Comparison of ENCODE assay signal across 9 cellular contexts in genomic region chr5:33936004-33936380, GRCh38. TPM values are rescaled to one million over a fixed set of nuclear protein-coding genes. Genes with fewer than 3 reads are reported as not detected.
A peak's percentile ranks its signal among the peaks of the same experiment; 100 is the strongest.
DNase-seq lines count a peak whose midpoint lies in the region; ATAC-seq and TF ChIP-seq lines count a peak whose summit lies in the region.
"Had no signal": no experiment of that assay in that cellular context is flagged by ENCODE, and none has a peak within 500 bp of the region (broad histone marks: within the 10 kb centered on the region; RNA-seq: fewer than 3 reads in every experiment).

No MANE protein-coding gene starts in this region.

- DNase-seq in DMS153 treated with DMSO at 0.1 percent for 48 hours (lab: John Stamatoyannopoulos, UW; ENCODE audit: unreplicated experiment) (peak; percentile 47), DMS153 (lab: John Stamatoyannopoulos, UW) (no peak), MG63 (peak; percentile 24), activated T-cell treated with anti-CD3 and anti-CD28 coated beads for 1 hour (ENCODE audit: low read depth) (peak; percentile 6), fibroblast of pulmonary artery (ENCODE audit: low read depth) (peak; percentile 66), upper lobe of left lung (peak; percentile 25 to 92), OCI-M1 (lab: John Stamatoyannopoulos, UW) (no peak)

- H3K9ac ChIP-seq in neural cell (ENCODE audit: low read length), result peak overlapping the region; percentile 35
- H3K9ac ChIP-seq: BLaER1 had no signal

- no peak for TF ChIP-seq POLR2A in upper lobe of left lung (IDR thresholded peaks at IDR 0.05)

- peaks cover 12 to 18% (median 13%) of the 10 kb centered on the region in 4 donors for H3K4me1 ChIP-seq in upper lobe of left lung
- H3K4me1 ChIP-seq: BLaER1 had no signal

- H3K27me3 ChIP-seq in MG63 (peaks cover 52% of the 10 kb centered on the region), neural cell (ENCODE audit: insufficient read depth, low read depth, low read length) (peaks cover 23% of the 10 kb centered on the region), upper lobe of left lung (peaks cover 0 to 26% (median 15%) of the 10 kb centered on the region in 4 donors)

- TF ChIP-seq CTCF in fibroblast of pulmonary artery (IDR thresholded peaks at IDR 0.05; ENCODE audit: low read length, missing control alignments), result peak; percentile 1
- TF ChIP-seq CTCF in neural cell (IDR thresholded peaks at IDR 0.05; ENCODE audit: poor library complexity, severe bottlenecking), result peak; percentile 70
- peak in 4 of 6 experiments; percentile 10 to 39 (median 25) for TF ChIP-seq CTCF in upper lobe of left lung (IDR thresholded peaks at IDR 0.05)

- no peaks in the 10 kb centered on the region for H4K20me1 ChIP-seq in neural cell (ENCODE audit: insufficient read depth)
- H4K20me1 ChIP-seq: BLaER1 had no signal

- peak; percentile 12 for TF ChIP-seq RAD21 in neural cell (conservative IDR thresholded peaks at IDR 0.05)

- peak overlapping the region; percentile 46 for H3K4me2 ChIP-seq in neural cell (ENCODE audit: low read length)
- H3K4me2 ChIP-seq: BLaER1 had no signal

- H3K27ac ChIP-seq in neural cell (ENCODE audit: low read length) (no peak overlapping the region), upper lobe of left lung (no peak overlapping the region)
- H3K27ac ChIP-seq: BLaER1 had no signal

- H3K4me3 ChIP-seq in MG63 (no peak overlapping the region), fibroblast of pulmonary artery (replicated peaks; ENCODE audit: low read depth, low read length) (peak overlapping the region; percentile 59), neural cell (ENCODE audit: low read length) (peak overlapping the region; percentile 67), upper lobe of left lung (peak overlapping the region in 3 of 4 donors; percentile 7 to 34 (median 31))
- H3K4me3 ChIP-seq: BLaER1 had no signal

- no peaks in the 10 kb centered on the region for H3K79me2 ChIP-seq in neural cell (replicated peaks; ENCODE audit: insufficient read depth, low read length)

- H3K36me3 ChIP-seq in MG63 (no peaks in the 10 kb centered on the region), neural cell (ENCODE audit: insufficient read depth, low read length) (no peaks in the 10 kb centered on the region), upper lobe of left lung (no peaks in the 10 kb centered on the region)
- H3K36me3 ChIP-seq: BLaER1 had no signal

- TF ChIP-seq EP300 in neural cell (conservative IDR thresholded peaks at IDR 0.05; ENCODE audit: poor library complexity, severe bottlenecking), result no peak
- no peak for TF ChIP-seq EP300 in upper lobe of left lung (IDR thresholded peaks at IDR 0.05)

- H3K9me3 ChIP-seq in MG63 (no peaks in the 10 kb centered on the region), neural cell (ENCODE audit: low read length) (no peaks in the 10 kb centered on the region), upper lobe of left lung (no peaks in the 10 kb centered on the region)

- no peaks in the 10 kb centered on the region for H3K9me2 ChIP-seq in neural cell (ENCODE audit: insufficient read depth, low read length)

- H3F3A ChIP-seq in neural cell (ENCODE audit: insufficient read depth, low read length, poor library complexity, severe bottlenecking), result no peaks in the 10 kb centered on the region

- peak in 1 of 2 donors; percentile 82 for ATAC-seq in upper lobe of left lung (ENCODE audit: low FRiP score in 2 of 2)

- WGBS in upper lobe of left lung, 2 donors, result 1 to 4% methylated on average over 26 to 30 of the region's 30 CpGs

- no peak overlapping the region for H2AFZ ChIP-seq in neural cell (ENCODE audit: low read depth, low read length)

TF ChIP-seq in neural cell, 6 proteins besides CTCF, POLR2A, EP300 and RAD21:
- no peak for TF ChIP-seq POLR2AphosphoS5 (IDR thresholded peaks at IDR 0.05)
- no peak for TF ChIP-seq EZH2 (IDR thresholded peaks at IDR 0.05; ENCODE audit: borderline replicate concordance, insufficient read depth, low read length, poor library complexity, severe bottlenecking)
- TF ChIP-seq TAF1 (IDR thresholded peaks at IDR 0.05; ENCODE audit: low read depth), result no peak
- peak; percentile 38 for TF ChIP-seq SMC3 (conservative IDR thresholded peaks at IDR 0.05; ENCODE audit: poor library complexity)
- peak; percentile 60 for TF ChIP-seq REST (IDR thresholded peaks at IDR 0.05; ENCODE audit: borderline replicate concordance)

RNA-seq across cellular contexts. Expression of gene RXFP3, which starts 0.2 kb away (rescaled TPM):
- not detected in 2 replicates for total RNA-seq in MG63 (2014; rRNA removed; shearing (Covaris generic); ENCODE audit: low replicate concordance)
- polyA plus RNA-seq in neural cell, result not detected in 2 replicates
- polyA minus RNA-seq in neural cell, result 0.24 and 0.46 TPM in 2 replicates
- total RNA-seq in upper lobe of left lung, result not detected

RNA-seq across cellular contexts. Expression of gene ADAMTS12, which starts 44.2 kb away (rescaled TPM):
- total RNA-seq in MG63 (2014; rRNA removed; shearing (Covaris generic); ENCODE audit: low replicate concordance), result 8.1 and 11.8 TPM in 2 replicates
- polyA plus RNA-seq in neural cell, result 0.07 and 0.08 TPM in 2 replicates
- 0.24 and 0.69 TPM in 2 replicates for polyA minus RNA-seq in neural cell
- total RNA-seq in upper lobe of left lung, result 10 to 100 TPM in 2 of 6 donors, 1 to 10 TPM in 4; 2.3 to 16.8 (median 7.4) TPM

RNA-seq across cellular contexts. Expression of gene SLC45A2, which starts 48.5 kb away (rescaled TPM):
- total RNA-seq in MG63 (2014; rRNA removed; shearing (Covaris generic); ENCODE audit: low replicate concordance), result not detected in 2 replicates
- polyA plus RNA-seq in neural cell, result 1.2 and 6.2 TPM in 2 replicates
- 3.7 and 4.4 TPM in 2 replicates for polyA minus RNA-seq in neural cell
- total RNA-seq in upper lobe of left lung, result under 1 TPM in 1 of 6 donors, not detected in 5; 0.76 TPM

Comparison
In these comparisons a context has a peak if more than half of its experiments do, and no peak if none do; other contexts are left out.
1. DNase-seq: peak in DMS153 treated with DMSO at 0.1 percent for 48 hours (single experiment), MG63 (single experiment), activated T-cell treated with anti-CD3 and anti-CD28 coated beads for 1 hour (single experiment), fibroblast of pulmonary artery (single experiment) and upper lobe of left lung (2 of 2); none in DMS153 (single experiment) and OCI-M1 (single experiment).
2. CTCF ChIP-seq: peak in every context shown above with its lines; median percentile 70 in neural cell; 25 in upper lobe of left lung; 1 in fibroblast of pulmonary artery.